In genomic region chr17:78724544-78724943, GRCh38 we compare ENCODE assay signal across 10 cellular contexts. TPM values are rescaled to one million over a fixed set of nuclear protein-coding genes. Genes with fewer than 3 reads are reported as not detected.
DNase-seq lines count a peak whose midpoint lies in the region; ATAC-seq and TF ChIP-seq lines count a peak whose summit lies in the region.
"Had no signal": no experiment of that assay in that cellular context is flagged by ENCODE, and none has a peak within 500 bp of the region (broad histone marks: within the 10 kb centered on the region; RNA-seq: fewer than 3 reads in every experiment).

No MANE protein-coding gene starts in this region.

- peak overlapping the region; percentile 97 for H3K27ac Mint-ChIP-seq in activated naive CD4-positive, alpha-beta T cell treated with anti-CD3 and anti-CD28 coated beads, Interleukin-2, amount 50 U/mL, for 24 hours
- H3K27ac Mint-ChIP-seq in central memory CD8-positive, alpha-beta T cell (ENCODE audit: low read depth), result peak overlapping the region; percentile 59
- H3K27ac Mint-ChIP-seq: type B pancreatic cell had no signal

- in situ Hi-C loops in transverse colon (cut with MboI; ENCODE audit: low pct_ligation_motif_present in 1 of 4, low pct_unique_long_range_greater_than_20kb in 1 of 4, low sequenced_read_pairs in 3 of 4), result loop anchor here in 1 of 4 donors (25.0 kb wide), 1 partner anchor 212 kb away; no protein-coding TSS in a partner anchor

- H3K4me1 Mint-ChIP-seq in activated naive CD4-positive, alpha-beta T cell treated with anti-CD3 and anti-CD28 coated beads, Interleukin-2, amount 50 U/mL, for 24 hours, result peaks cover 92% of the 10 kb centered on the region
- H3K4me1 Mint-ChIP-seq in central memory CD8-positive, alpha-beta T cell, result peaks cover 90% of the 10 kb centered on the region

- no peak for TF ChIP-seq EP300 in transverse colon (IDR thresholded peaks at IDR 0.05; ENCODE audit: low read depth)

- H3K36me3 ChIP-seq in lower lobe of right lung (peaks cover 14% of the 10 kb centered on the region), transverse colon (no peaks in the 10 kb centered on the region)

- H3K27me3 Mint-ChIP-seq in activated naive CD4-positive, alpha-beta T cell treated with anti-CD3 and anti-CD28 coated beads, Interleukin-2, amount 50 U/mL, for 24 hours, result no peaks in the 10 kb centered on the region
- H3K27me3 Mint-ChIP-seq in central memory CD8-positive, alpha-beta T cell, result no peaks in the 10 kb centered on the region
- H3K27me3 Mint-ChIP-seq: activated CD8-positive, alpha-beta memory T cell treated with anti-CD3 and anti-CD28 coated beads, Interleukin-2, amount 10 ng/mL, durations not matched to agents 7 days and 5 days; type B pancreatic cell had no signal

- H3K9me3 ChIP-seq in lower lobe of right lung (no peaks in the 10 kb centered on the region), transverse colon (no peaks in the 10 kb centered on the region)

- H3K4me3 ChIP-seq in lower lobe of right lung, result no peak overlapping the region
- H3K4me3 ChIP-seq in transverse colon, result no peak overlapping the region

- no peak for TF ChIP-seq POLR2A in transverse colon (IDR thresholded peaks at IDR 0.05)

- intact Hi-C loops in lower lobe of right lung (cut with DNase I) (no loop called here), transverse colon (cut with DNase I; ENCODE audit: low total_unique reads) (no loop called here)

- 33 to 45% methylated on average over 3 to 5 of the region's 5 CpGs for WGBS in transverse colon (ENCODE audit: low coverage in 1 of 2), 2 donors

- peak overlapping the region; percentile 84 for H3K4me3 Mint-ChIP-seq in activated naive CD4-positive, alpha-beta T cell treated with anti-CD3 and anti-CD28 coated beads, Interleukin-2, amount 50 U/mL, for 24 hours
- H3K4me3 Mint-ChIP-seq in central memory CD8-positive, alpha-beta T cell, result peak overlapping the region; percentile 73
- H3K4me3 Mint-ChIP-seq: activated CD8-positive, alpha-beta memory T cell treated with anti-CD3 and anti-CD28 coated beads, Interleukin-2, amount 10 ng/mL, durations not matched to agents 7 days and 5 days had no signal

- H3K27ac ChIP-seq in lower lobe of right lung (no peak overlapping the region), transverse colon (peak overlapping the region; percentile 47 to 84 (median 73))

- no peaks in the 10 kb centered on the region for H3K9me3 Mint-ChIP-seq in activated naive CD4-positive, alpha-beta T cell treated with anti-CD3 and anti-CD28 coated beads, Interleukin-2, amount 50 U/mL, for 24 hours
- H3K9me3 Mint-ChIP-seq in central memory CD8-positive, alpha-beta T cell, result no peaks in the 10 kb centered on the region
- H3K9me3 Mint-ChIP-seq: type B pancreatic cell had no signal

- ATAC-seq in central memory CD8-positive, alpha-beta T cell (replicated peaks; ENCODE audit: extremely low read depth, poor library complexity, severe bottlenecking), result no peak
- ATAC-seq in lower lobe of right lung, result peak; percentile 51 to 66

- H3K4me1 ChIP-seq in lower lobe of right lung (peaks cover 74% of the 10 kb centered on the region), transverse colon (peaks cover 34 to 81% (median 54%) of the 10 kb centered on the region in 4 donors)

- H3K27me3 ChIP-seq in lower lobe of right lung (ENCODE audit: low read depth) (no peaks in the 10 kb centered on the region), transverse colon (no peaks in the 10 kb centered on the region)

- TF ChIP-seq CTCF in lower lobe of right lung (IDR thresholded peaks at IDR 0.05) (no peak), transverse colon (IDR thresholded peaks at IDR 0.05) (no peak), GM10266 (IDR thresholded peaks at IDR 0.05; ENCODE audit: control insufficient read depth, insufficient read depth, low read depth, missing control alignments) (no peak)

- DNase-seq in activated naive CD4-positive, alpha-beta T cell treated with anti-CD3 and anti-CD28 coated beads, Interleukin-2, amount 50 U/mL, for 16 hours, result no peak
- DNase-seq in central memory CD8-positive, alpha-beta T cell (ENCODE audit: low spot score in 2 of 2), result no peak
- DNase-seq in lower lobe of right lung (no peak), transverse colon (no peak), NCI-H446 treated with DMSO at 0.1 percent for 48 hours (lab: John Stamatoyannopoulos, UW) (no peak), GM10266 (ENCODE audit: extremely low spot score) (no peak)
- no peak for DNase-seq in stimulated activated CD4-positive, alpha-beta T cell treated with anti-CD3 and anti-CD28 coated beads, Interleukin-2, amount 100 ng/mL, for 48 hours
- DNase-seq: activated CD8-positive, alpha-beta memory T cell treated with anti-CD3 and anti-CD28 coated beads, Interleukin-2, amount 10 ng/mL, durations not matched to agents 7 days and 5 days had no signal

- H3K36me3 Mint-ChIP-seq in activated naive CD4-positive, alpha-beta T cell treated with anti-CD3 and anti-CD28 coated beads, Interleukin-2, amount 50 U/mL, for 24 hours, result peaks cover 5% of the 10 kb centered on the region
- H3K36me3 Mint-ChIP-seq in central memory CD8-positive, alpha-beta T cell (ENCODE audit: insufficient read depth), result peaks cover 45% of the 10 kb centered on the region
- H3K36me3 Mint-ChIP-seq: type B pancreatic cell had no signal

RNA-seq across cellular contexts. Expression of gene CYTH1, which starts 57.5 kb away (rescaled TPM):
- total RNA-seq in lower lobe of right lung, result 110 TPM
- 100 to 1,000 TPM; 103 to 156 (median 142) TPM for total RNA-seq in transverse colon
